21 cellular contexts compared by ENCODE assay signal in the genomic region with DNA sequence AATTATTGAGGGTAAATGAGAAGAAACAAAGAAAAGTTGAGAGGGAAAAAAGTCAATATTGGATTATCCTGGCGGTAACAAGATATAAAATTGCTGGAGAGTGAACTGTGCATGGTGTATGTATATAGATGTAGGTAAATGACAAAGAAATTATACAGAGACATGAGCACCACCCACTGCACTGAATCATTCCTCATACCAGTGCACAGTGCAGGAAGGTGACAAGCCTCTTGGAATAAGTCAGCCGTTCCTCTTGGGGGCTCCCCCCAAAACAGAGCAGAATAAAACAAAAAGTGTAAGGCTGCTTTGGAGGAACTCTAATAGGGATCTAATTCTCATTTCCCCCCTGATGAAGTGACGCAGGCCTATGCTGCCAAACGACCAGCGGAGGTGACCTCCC.
DNase-seq lines count a peak whose midpoint lies in the region; ATAC-seq and TF ChIP-seq lines count a peak whose summit lies in the region.
"Had no signal": no experiment of that assay in that cellular context is flagged by ENCODE, and none has a peak within 500 bp of the region (broad histone marks: within the 10 kb centered on the region; RNA-seq: fewer than 3 reads in every experiment).

No MANE protein-coding gene starts in this region.

- no CpG with 5 or more reads among the region's 5 CpGs for WGBS in neuronal stem cell (ENCODE audit: extremely low coverage in 2 of 2, insufficient read length in 2 of 2, insufficient replicate concordance in 1 of 2), 2 donors
- 82% methylated on average over 5 of the region's 5 CpGs for WGBS in heart right ventricle, 2 donors

- H2BK5ac ChIP-seq in neuronal stem cell (ENCODE audit: low read length): no peak overlapping the region

- H3K18ac ChIP-seq in neuronal stem cell (ENCODE audit: low read length): no peak overlapping the region

- H3K4me3 ChIP-seq in neuronal stem cell (ENCODE audit: low read length in 2 of 2) (no peak overlapping the region), heart right ventricle (no peak overlapping the region)
- H3K4me3 ChIP-seq: A549, BLaER1, PC-9 had no signal

- H3K36me3 ChIP-seq in neuronal stem cell (replicated peaks in 1 of 2; ENCODE audit: control insufficient read depth in 2 of 2, insufficient read depth in 2 of 2, low read length in 2 of 2) (no peaks in the 10 kb centered on the region), heart right ventricle (no peaks in the 10 kb centered on the region)
- H3K36me3 ChIP-seq: BLaER1 had no signal

- no peak overlapping the region for H2BK15ac ChIP-seq in neuronal stem cell (ENCODE audit: low read length)

- intact Hi-C loops in head of caudate nucleus (cut with DNase I): no loop called here
- intact Hi-C loops in heart right ventricle (cut with DNase I): loop anchor here in 1 of 10 donors (10.0 kb wide), 1 partner anchor 93 kb away; no protein-coding TSS in a partner anchor

- peaks cover 0 to 2% of the 10 kb centered on the region in 2 donors for H3K9me3 ChIP-seq in neuronal stem cell (replicated peaks in 1 of 2; ENCODE audit: control insufficient read depth in 2 of 2, insufficient read depth in 1 of 2, low read depth in 1 of 2, low read length in 2 of 2)
- no peaks in the 10 kb centered on the region for H3K9me3 ChIP-seq in heart right ventricle
- H3K9me3 ChIP-seq: A549, BLaER1 had no signal

- ATAC-seq in HG02973 (IDR thresholded peaks at IDR 0.05; ENCODE audit: unreplicated experiment) (no peak), heart right ventricle (no peak), GM18907 (IDR thresholded peaks at IDR 0.05; ENCODE audit: unreplicated experiment) (no peak)
- ATAC-seq: A549 had no signal

- H3K23ac ChIP-seq in neuronal stem cell (ENCODE audit: low read depth, low read length, poor library complexity): no peak overlapping the region

- peak overlapping the region; percentile 86 for H3K27ac ChIP-seq in VCaP
- peak overlapping the region; percentile 73 for H3K27ac ChIP-seq in neuronal stem cell (replicated peaks; ENCODE audit: low read length)
- no peak overlapping the region for H3K27ac ChIP-seq in heart right ventricle
- H3K27ac ChIP-seq: A549, BLaER1, PC-9, RWPE1 had no signal

- H3K9ac ChIP-seq in neuronal stem cell (ENCODE audit: low read depth, low read length, poor library complexity): no peak overlapping the region
- H3K9ac ChIP-seq: BLaER1 had no signal

- H3K27me3 ChIP-seq in neuronal stem cell (ENCODE audit: control insufficient read depth in 3 of 3, insufficient read depth in 3 of 3, low read depth in 1 of 3, low read length in 3 of 3) (no peaks in the 10 kb centered on the region), heart right ventricle (peaks cover 0 to 4% (median 0%) of the 10 kb centered on the region in 7 donors)
- H3K27me3 ChIP-seq: BLaER1 had no signal

- DNase-seq in ELR (ENCODE audit: low read depth) (peak; percentile 31), head of caudate nucleus (peak in 24 of 42 donors; percentile 4 to 74 (median 27)), neuronal stem cell (ENCODE audit: low spot score) (no peak), heart right ventricle (no peak), DMS 273 treated with DMSO at 0.1 percent for 48 hours (lab: John Stamatoyannopoulos, UW) (no peak)
- DNase-seq: Calu3; CD4-positive, alpha-beta memory T cell; DMS79 treated with DMSO at 0.1 percent for 48 hours; GDM1; GOT3; KG1; NCI-H1694 treated with DMSO at 0.1 percent for 48 hours; NCI-H510A; PC-9; SIG-M5 had no signal

- no peak overlapping the region for H2BK12ac ChIP-seq in neuronal stem cell (ENCODE audit: low read length)

- no peak overlapping the region for H4K8ac ChIP-seq in neuronal stem cell (ENCODE audit: low read depth, low read length)

- no peak for TF ChIP-seq CTCF in VCaP (conservative IDR thresholded peaks at IDR 0.05)
- TF ChIP-seq CTCF in heart right ventricle (IDR thresholded peaks at IDR 0.05): no peak

- H3K14ac ChIP-seq in neuronal stem cell (ENCODE audit: low read length): no peak overlapping the region

- H3K4me1 ChIP-seq in neuronal stem cell (ENCODE audit: control insufficient read depth in 2 of 2, insufficient read depth in 1 of 2, low read depth in 1 of 2, low read length in 2 of 2): peaks cover 7 to 10% of the 10 kb centered on the region in 2 donors
- no peaks in the 10 kb centered on the region for H3K4me1 ChIP-seq in heart right ventricle
- H3K4me1 ChIP-seq: BLaER1 had no signal

- no peaks in the 10 kb centered on the region for H3K79me1 ChIP-seq in neuronal stem cell (ENCODE audit: low read depth, low read length)

- no peak overlapping the region for H2AK5ac ChIP-seq in neuronal stem cell (ENCODE audit: low read depth, low read length)

- no peak overlapping the region for H3K4ac ChIP-seq in neuronal stem cell (ENCODE audit: low read length)

- peak overlapping the region; percentile 53 for H2AFZ ChIP-seq in neuronal stem cell (ENCODE audit: low read length)
- H2AFZ ChIP-seq: PC-9 had no signal

- H3K4me2 ChIP-seq in neuronal stem cell (ENCODE audit: insufficient read depth, low read length, poor library complexity, severe bottlenecking): no peak overlapping the region
- H3K4me2 ChIP-seq: A549, BLaER1, PC-9 had no signal

- no peak overlapping the region for H2BK120ac ChIP-seq in neuronal stem cell (ENCODE audit: low read depth, low read length)

- no peak overlapping the region for H4K91ac ChIP-seq in neuronal stem cell (ENCODE audit: low read depth, low read length, poor library complexity)

Comparison
In these comparisons a context has a peak if more than half of its experiments do, and no peak if none do; other contexts are left out.
1. DNase-seq: peak in ELR (single experiment) and head of caudate nucleus (24 of 42); none in neuronal stem cell (single experiment), heart right ventricle (0 of 2) and DMS 273 treated with DMSO at 0.1 percent for 48 hours (single experiment).
2. H3K27ac ChIP-seq: peak in VCaP (single experiment) and neuronal stem cell (single experiment); none in heart right ventricle (0 of 10).